1 cellular context compared by ENCODE assay signal in the genomic region with DNA sequence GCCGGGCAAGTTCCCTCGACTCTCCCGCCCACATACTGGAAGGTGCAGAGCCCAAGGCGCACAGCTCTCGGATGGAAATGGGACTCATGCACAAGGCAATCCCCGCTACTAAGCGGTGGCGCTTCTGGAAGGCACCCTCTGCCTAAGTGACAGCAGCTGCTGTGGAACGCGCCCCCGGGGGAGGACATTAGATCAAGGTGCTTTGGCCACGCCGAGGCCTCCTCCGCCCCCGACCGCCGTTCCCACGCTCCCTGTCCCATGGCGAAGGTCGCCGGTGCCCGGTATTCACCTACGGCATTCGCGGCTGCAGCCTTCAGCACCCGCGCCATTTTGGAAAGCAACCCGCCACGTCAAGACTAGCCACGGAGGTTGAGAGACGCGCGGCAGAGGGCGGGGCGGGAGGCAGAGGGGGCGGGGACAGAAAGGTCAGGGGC.
A peak's percentile ranks its signal among the peaks of the same experiment; 100 is the strongest.
TF ChIP-seq lines count a peak whose summit lies in the region.

A gene (minus strand): TSS at position 339 of the 434 bp plus-strand sequence. CDS start 10 bp downstream, at position 329.

TF ChIP-seq in HepG2, 621 proteins besides CTCF, POLR2A, EP300 and RAD21 (continued from another document and continues in another):
- TF ChIP-seq, protein P1, sequence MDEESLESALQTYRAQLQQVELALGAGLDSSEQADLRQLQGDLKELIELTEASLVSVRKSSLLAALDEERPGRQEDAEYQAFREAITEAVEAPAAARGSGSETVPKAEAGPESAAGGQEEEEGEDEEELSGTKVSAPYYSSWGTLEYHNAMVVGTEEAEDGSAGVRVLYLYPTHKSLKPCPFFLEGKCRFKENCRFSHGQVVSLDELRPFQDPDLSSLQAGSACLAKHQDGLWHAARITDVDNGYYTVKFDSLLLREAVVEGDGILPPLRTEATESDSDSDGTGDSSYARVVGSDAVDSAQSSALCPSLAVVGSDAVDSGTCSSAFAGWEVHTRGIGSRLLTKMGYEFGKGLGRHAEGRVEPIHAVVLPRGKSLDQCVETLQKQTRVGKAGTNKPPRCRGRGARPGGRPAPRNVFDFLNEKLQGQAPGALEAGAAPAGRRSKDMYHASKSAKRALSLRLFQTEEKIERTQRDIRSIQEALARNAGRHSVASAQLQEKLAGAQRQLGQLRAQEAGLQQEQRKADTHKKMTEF (CRISPR knock-in tag; IDR thresholded peaks at IDR 0.05) = no peak
- peak; percentile 59; the same call in 1 of the 2 replicates for TF ChIP-seq ZSCAN22 (CRISPR knock-in tag; IDR thresholded peaks at IDR 0.05)
- no peak for TF ChIP-seq PPARG (CRISPR knock-in tag; conservative IDR thresholded peaks at IDR 0.05)
- peak; percentile 69; the same call in 1 of the 2 replicates for TF ChIP-seq POLR2AphosphoS2 (IDR thresholded peaks at IDR 0.05; ENCODE audit: low read depth, low read length)
- TF ChIP-seq, protein P2, sequence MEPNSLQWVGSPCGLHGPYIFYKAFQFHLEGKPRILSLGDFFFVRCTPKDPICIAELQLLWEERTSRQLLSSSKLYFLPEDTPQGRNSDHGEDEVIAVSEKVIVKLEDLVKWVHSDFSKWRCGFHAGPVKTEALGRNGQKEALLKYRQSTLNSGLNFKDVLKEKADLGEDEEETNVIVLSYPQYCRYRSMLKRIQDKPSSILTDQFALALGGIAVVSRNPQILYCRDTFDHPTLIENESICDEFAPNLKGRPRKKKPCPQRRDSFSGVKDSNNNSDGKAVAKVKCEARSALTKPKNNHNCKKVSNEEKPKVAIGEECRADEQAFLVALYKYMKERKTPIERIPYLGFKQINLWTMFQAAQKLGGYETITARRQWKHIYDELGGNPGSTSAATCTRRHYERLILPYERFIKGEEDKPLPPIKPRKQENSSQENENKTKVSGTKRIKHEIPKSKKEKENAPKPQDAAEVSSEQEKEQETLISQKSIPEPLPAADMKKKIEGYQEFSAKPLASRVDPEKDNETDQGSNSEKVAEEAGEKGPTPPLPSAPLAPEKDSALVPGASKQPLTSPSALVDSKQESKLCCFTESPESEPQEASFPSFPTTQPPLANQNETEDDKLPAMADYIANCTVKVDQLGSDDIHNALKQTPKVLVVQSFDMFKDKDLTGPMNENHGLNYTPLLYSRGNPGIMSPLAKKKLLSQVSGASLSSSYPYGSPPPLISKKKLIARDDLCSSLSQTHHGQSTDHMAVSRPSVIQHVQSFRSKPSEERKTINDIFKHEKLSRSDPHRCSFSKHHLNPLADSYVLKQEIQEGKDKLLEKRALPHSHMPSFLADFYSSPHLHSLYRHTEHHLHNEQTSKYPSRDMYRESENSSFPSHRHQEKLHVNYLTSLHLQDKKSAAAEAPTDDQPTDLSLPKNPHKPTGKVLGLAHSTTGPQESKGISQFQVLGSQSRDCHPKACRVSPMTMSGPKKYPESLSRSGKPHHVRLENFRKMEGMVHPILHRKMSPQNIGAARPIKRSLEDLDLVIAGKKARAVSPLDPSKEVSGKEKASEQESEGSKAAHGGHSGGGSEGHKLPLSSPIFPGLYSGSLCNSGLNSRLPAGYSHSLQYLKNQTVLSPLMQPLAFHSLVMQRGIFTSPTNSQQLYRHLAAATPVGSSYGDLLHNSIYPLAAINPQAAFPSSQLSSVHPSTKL (CRISPR knock-in tag; IDR thresholded peaks at IDR 0.05) = peak; percentile 37; the same call in 1 of the 2 replicates
- no peak for TF ChIP-seq ZNF678 (CRISPR knock-in tag; IDR thresholded peaks at IDR 0.05)
- TF ChIP-seq, protein P3, sequence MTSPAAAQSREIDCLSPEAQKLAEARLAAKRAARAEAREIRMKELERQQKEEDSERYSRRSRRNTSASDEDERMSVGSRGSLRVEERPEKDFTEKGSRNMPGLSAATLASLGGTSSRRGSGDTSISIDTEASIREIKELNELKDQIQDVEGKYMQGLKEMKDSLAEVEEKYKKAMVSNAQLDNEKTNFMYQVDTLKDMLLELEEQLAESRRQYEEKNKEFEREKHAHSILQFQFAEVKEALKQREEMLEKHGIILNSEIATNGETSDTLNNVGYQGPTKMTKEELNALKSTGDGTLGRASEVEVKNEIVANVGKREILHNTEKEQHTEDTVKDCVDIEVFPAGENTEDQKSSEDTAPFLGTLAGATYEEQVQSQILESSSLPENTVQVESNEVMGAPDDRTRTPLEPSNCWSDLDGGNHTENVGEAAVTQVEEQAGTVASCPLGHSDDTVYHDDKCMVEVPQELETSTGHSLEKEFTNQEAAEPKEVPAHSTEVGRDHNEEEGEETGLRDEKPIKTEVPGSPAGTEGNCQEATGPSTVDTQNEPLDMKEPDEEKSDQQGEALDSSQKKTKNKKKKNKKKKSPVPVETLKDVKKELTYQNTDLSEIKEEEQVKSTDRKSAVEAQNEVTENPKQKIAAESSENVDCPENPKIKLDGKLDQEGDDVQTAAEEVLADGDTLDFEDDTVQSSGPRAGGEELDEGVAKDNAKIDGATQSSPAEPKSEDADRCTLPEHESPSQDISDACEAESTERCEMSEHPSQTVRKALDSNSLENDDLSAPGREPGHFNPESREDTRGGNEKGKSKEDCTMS (CRISPR knock-in tag; conservative IDR thresholded peaks at IDR 0.05) = peak; percentile 25; the same call in 1 of the 2 replicates
- TF ChIP-seq, protein P4, sequence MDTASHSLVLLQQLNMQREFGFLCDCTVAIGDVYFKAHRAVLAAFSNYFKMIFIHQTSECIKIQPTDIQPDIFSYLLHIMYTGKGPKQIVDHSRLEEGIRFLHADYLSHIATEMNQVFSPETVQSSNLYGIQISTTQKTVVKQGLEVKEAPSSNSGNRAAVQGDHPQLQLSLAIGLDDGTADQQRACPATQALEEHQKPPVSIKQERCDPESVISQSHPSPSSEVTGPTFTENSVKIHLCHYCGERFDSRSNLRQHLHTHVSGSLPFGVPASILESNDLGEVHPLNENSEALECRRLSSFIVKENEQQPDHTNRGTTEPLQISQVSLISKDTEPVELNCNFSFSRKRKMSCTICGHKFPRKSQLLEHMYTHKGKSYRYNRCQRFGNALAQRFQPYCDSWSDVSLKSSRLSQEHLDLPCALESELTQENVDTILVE (CRISPR knock-in tag; IDR thresholded peaks at IDR 0.05) = 0 out of 2 replicates have a peak, but pooled peaks have one; percentile 22
- TF ChIP-seq, protein P5, sequence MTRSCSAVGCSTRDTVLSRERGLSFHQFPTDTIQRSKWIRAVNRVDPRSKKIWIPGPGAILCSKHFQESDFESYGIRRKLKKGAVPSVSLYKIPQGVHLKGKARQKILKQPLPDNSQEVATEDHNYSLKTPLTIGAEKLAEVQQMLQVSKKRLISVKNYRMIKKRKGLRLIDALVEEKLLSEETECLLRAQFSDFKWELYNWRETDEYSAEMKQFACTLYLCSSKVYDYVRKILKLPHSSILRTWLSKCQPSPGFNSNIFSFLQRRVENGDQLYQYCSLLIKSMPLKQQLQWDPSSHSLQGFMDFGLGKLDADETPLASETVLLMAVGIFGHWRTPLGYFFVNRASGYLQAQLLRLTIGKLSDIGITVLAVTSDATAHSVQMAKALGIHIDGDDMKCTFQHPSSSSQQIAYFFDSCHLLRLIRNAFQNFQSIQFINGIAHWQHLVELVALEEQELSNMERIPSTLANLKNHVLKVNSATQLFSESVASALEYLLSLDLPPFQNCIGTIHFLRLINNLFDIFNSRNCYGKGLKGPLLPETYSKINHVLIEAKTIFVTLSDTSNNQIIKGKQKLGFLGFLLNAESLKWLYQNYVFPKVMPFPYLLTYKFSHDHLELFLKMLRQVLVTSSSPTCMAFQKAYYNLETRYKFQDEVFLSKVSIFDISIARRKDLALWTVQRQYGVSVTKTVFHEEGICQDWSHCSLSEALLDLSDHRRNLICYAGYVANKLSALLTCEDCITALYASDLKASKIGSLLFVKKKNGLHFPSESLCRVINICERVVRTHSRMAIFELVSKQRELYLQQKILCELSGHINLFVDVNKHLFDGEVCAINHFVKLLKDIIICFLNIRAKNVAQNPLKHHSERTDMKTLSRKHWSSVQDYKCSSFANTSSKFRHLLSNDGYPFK (CRISPR knock-in tag; IDR thresholded peaks at IDR 0.05; ENCODE audit: borderline replicate concordance) = peak; percentile 81
- TF ChIP-seq ZNF33B (CRISPR knock-in tag; IDR thresholded peaks at IDR 0.05) = no peak; the same call in 1 of the 2 replicates
- no peak for TF ChIP-seq MTA3 (CRISPR knock-in tag; IDR thresholded peaks at IDR 0.05)
- peak; percentile 95; the same call in 1 of the 2 replicates for TF ChIP-seq SIN3A (IDR thresholded peaks at IDR 0.05; ENCODE audit: borderline replicate concordance, low read depth, low read length)
- TF ChIP-seq ZNF143 (CRISPR knock-in tag; IDR thresholded peaks at IDR 0.05) = 0 out of 2 replicates have a peak, but pooled peaks have one; percentile 1
- TF ChIP-seq IRX3 (CRISPR knock-in tag; IDR thresholded peaks at IDR 0.05; ENCODE audit: borderline replicate concordance, low read depth) = no peak
- TF ChIP-seq HMGA1 (CRISPR knock-in tag; conservative IDR thresholded peaks at IDR 0.05) = no peak
- TF ChIP-seq, protein P6, sequence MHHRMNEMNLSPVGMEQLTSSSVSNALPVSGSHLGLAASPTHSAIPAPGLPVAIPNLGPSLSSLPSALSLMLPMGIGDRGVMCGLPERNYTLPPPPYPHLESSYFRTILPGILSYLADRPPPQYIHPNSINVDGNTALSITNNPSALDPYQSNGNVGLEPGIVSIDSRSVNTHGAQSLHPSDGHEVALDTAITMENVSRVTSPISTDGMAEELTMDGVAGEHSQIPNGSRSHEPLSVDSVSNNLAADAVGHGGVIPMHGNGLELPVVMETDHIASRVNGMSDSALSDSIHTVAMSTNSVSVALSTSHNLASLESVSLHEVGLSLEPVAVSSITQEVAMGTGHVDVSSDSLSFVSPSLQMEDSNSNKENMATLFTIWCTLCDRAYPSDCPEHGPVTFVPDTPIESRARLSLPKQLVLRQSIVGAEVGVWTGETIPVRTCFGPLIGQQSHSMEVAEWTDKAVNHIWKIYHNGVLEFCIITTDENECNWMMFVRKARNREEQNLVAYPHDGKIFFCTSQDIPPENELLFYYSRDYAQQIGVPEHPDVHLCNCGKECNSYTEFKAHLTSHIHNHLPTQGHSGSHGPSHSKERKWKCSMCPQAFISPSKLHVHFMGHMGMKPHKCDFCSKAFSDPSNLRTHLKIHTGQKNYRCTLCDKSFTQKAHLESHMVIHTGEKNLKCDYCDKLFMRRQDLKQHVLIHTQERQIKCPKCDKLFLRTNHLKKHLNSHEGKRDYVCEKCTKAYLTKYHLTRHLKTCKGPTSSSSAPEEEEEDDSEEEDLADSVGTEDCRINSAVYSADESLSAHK (CRISPR knock-in tag; IDR thresholded peaks at IDR 0.05; ENCODE audit: borderline replicate concordance) = peak; percentile 59; the same call in 1 of the 2 replicates
- no peak for TF ChIP-seq RELA (CRISPR knock-in tag; IDR thresholded peaks at IDR 0.05)
- TF ChIP-seq ZNF556 (CRISPR knock-in tag; IDR thresholded peaks at IDR 0.05; ENCODE audit: borderline replicate concordance) = peak; percentile 78; the same call in 1 of the 2 replicates
- TF ChIP-seq SP140L (CRISPR knock-in tag; IDR thresholded peaks at IDR 0.05; ENCODE audit: borderline replicate concordance) = no peak
- 0 out of 2 replicates have a peak, but pooled peaks have one; percentile 50 for TF ChIP-seq ISX (CRISPR knock-in tag; conservative IDR thresholded peaks at IDR 0.05)
- TF ChIP-seq NFRKB (IDR thresholded peaks at IDR 0.05) = peak; percentile 91; the same call in 1 of the 2 replicates
- TF ChIP-seq ZNF546 (CRISPR knock-in tag; conservative IDR thresholded peaks at IDR 0.05) = no peak
- 0 out of 2 replicates have a peak, but pooled peaks have one; percentile 47 for TF ChIP-seq ZKSCAN1 (IDR thresholded peaks at IDR 0.05; ENCODE audit: low read length)
- TF ChIP-seq MYNN (CRISPR knock-in tag; IDR thresholded peaks at IDR 0.05; ENCODE audit: low read depth) = no peak; the same call in 1 of the 2 replicates
- TF ChIP-seq SAP130 (CRISPR knock-in tag; IDR thresholded peaks at IDR 0.05; ENCODE audit: low read depth) = peak; percentile 93
- no peak for TF ChIP-seq MAFK (conservative IDR thresholded peaks at IDR 0.05 in 1 of 2, IDR thresholded peaks at IDR 0.05 in 1 of 2; ENCODE audit: low read length in 2 of 2)
- TF ChIP-seq, protein P7, sequence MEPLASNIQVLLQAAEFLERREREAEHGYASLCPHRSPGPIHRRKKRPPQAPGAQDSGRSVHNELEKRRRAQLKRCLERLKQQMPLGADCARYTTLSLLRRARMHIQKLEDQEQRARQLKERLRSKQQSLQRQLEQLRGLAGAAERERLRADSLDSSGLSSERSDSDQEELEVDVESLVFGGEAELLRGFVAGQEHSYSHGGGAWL (CRISPR knock-in tag; IDR thresholded peaks at IDR 0.05) = no peak
- no peak for TF ChIP-seq ZNF724P (CRISPR knock-in tag; IDR thresholded peaks at IDR 0.05; ENCODE audit: borderline replicate concordance)
- peak; percentile 60; the same call in 1 of the 2 replicates for TF ChIP-seq ZSCAN25 (CRISPR knock-in tag; IDR thresholded peaks at IDR 0.05)
- TF ChIP-seq, protein P8, sequence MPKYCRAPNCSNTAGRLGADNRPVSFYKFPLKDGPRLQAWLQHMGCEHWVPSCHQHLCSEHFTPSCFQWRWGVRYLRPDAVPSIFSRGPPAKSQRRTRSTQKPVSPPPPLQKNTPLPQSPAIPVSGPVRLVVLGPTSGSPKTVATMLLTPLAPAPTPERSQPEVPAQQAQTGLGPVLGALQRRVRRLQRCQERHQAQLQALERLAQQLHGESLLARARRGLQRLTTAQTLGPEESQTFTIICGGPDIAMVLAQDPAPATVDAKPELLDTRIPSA (CRISPR knock-in tag; IDR thresholded peaks at IDR 0.05; ENCODE audit: borderline replicate concordance) = peak; percentile 95; the same call in 1 of the 2 replicates
- peak; percentile 68 for TF ChIP-seq HOXA3 (CRISPR knock-in tag; IDR thresholded peaks at IDR 0.05)
- TF ChIP-seq NCOA1 (CRISPR knock-in tag; IDR thresholded peaks at IDR 0.05) = no peak
- 0 out of 2 replicates have a peak, but pooled peaks have one; percentile 21 for TF ChIP-seq ZNF337 (CRISPR knock-in tag; IDR thresholded peaks at IDR 0.05; ENCODE audit: borderline replicate concordance, low read depth)
- no peak for TF ChIP-seq ZNF598 (CRISPR knock-in tag; IDR thresholded peaks at IDR 0.05; ENCODE audit: borderline replicate concordance)
- TF ChIP-seq, protein P9, sequence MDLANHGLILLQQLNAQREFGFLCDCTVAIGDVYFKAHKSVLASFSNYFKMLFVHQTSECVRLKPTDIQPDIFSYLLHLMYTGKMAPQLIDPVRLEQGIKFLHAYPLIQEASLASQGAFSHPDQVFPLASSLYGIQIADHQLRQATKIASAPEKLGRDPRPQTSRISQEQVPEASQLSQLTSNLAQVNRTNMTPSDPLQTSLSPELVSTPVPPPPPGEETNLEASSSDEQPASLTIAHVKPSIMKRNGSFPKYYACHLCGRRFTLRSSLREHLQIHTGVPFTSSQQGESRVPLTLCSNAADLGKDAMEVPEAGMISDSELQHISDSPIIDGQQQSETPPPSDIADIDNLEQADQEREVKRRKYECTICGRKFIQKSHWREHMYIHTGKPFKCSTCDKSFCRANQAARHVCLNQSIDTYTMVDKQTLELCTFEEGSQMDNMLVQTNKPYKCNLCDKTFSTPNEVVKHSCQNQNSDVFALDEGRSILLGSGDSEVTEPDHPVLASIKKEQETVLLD (CRISPR knock-in tag; IDR thresholded peaks at IDR 0.05; ENCODE audit: low read depth) = peak; percentile 20; the same call in 1 of the 2 replicates
- TF ChIP-seq RNF2 (conservative IDR thresholded peaks at IDR 0.05; ENCODE audit: low read depth) = no peak
- TF ChIP-seq KMT2B (CRISPR knock-in tag; IDR thresholded peaks at IDR 0.05) = no peak; the same call in none of the 2 replicates
- peak; percentile 86; the same call in 1 of the 2 replicates for TF ChIP-seq KDM3A (CRISPR knock-in tag; IDR thresholded peaks at IDR 0.05; ENCODE audit: low read depth)
- no peak for TF ChIP-seq CREM (IDR thresholded peaks at IDR 0.05)
- 0 out of 2 replicates have a peak, but pooled peaks have one; percentile 23 for TF ChIP-seq CREM (CRISPR knock-in tag; IDR thresholded peaks at IDR 0.05)
- TF ChIP-seq ZNF121 (CRISPR knock-in tag; IDR thresholded peaks at IDR 0.05) = no peak
- no peak for TF ChIP-seq XBP1 (CRISPR knock-in tag; IDR thresholded peaks at IDR 0.05)
